28 cellular contexts compared by ENCODE assay signal in the genomic region with DNA sequence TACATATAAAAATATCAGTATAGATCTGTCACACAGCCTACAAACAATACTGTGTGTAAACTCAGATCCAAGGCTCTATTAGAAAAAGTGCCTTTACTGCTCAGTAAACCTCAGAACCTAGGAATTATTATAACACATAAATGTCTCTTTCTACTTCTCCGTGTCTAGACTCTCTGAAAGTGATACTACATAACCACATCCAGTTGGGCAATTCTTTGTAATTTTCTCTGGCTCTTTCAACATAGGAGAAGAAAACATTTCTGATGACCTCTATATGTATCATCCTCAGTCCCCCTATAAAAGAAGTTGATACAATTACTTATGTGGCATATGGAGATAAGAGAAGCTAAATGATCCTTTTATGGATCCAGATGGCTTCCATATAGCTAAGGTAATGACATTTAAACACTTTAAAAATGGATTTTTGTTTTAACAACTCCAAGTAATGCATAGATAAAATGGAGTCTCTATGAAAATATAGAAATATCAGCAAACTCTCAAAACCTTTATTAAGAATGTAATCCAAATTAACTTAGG.
DNase-seq lines count a peak whose midpoint lies in the region; ATAC-seq and TF ChIP-seq lines count a peak whose summit lies in the region.
"Had no signal": no experiment of that assay in that cellular context is flagged by ENCODE, and none has a peak within 500 bp of the region (broad histone marks: within the 10 kb centered on the region; RNA-seq: fewer than 3 reads in every experiment).

No MANE protein-coding gene starts in this region.

- H3K9me3 ChIP-seq in SK-N-SH, result no peaks in the 10 kb centered on the region
- H3K9me3 ChIP-seq: gastroesophageal sphincter, right atrium auricular region, spleen, upper lobe of right lung had no signal

- ATAC-seq in HG02623 (IDR thresholded peaks at IDR 0.05; ENCODE audit: unreplicated experiment), result no peak
- ATAC-seq: gastroesophageal sphincter, left cardiac atrium, upper lobe of right lung had no signal

- 41% methylated on average over 1 of the region's 1 CpG for WGBS in SK-N-SH (ENCODE audit: low lambda C conversion rate)

- in situ Hi-C loops in brain microvascular endothelial cell (cut with HindIII; ENCODE audit: low pct_ligation_motif_present, low sequenced_read_pairs), result no loop called here

- H3K27ac ChIP-seq in SK-N-SH (ENCODE audit: low read depth in 2 of 2, low read length in 1 of 2) (peak overlapping the region; percentile 77 to 83; a peak in 3 of 4 replicates), brain microvascular endothelial cell (no peak overlapping the region)
- H3K27ac ChIP-seq: gastroesophageal sphincter, right atrium auricular region, RWPE1, spleen, upper lobe of right lung had no signal

- no peaks in the 10 kb centered on the region for H4K20me1 ChIP-seq in SK-N-SH (ENCODE audit: insufficient read depth)

- H3K79me2 ChIP-seq in SK-N-SH (ENCODE audit: insufficient read depth), result no peaks in the 10 kb centered on the region
- H3K79me2 ChIP-seq: hepatocyte had no signal

- H3K27me3 ChIP-seq in SK-N-SH (ENCODE audit: insufficient read depth), result no peaks in the 10 kb centered on the region
- H3K27me3 ChIP-seq in brain microvascular endothelial cell (replicated peaks), result no peaks in the 10 kb centered on the region
- H3K27me3 ChIP-seq: gastroesophageal sphincter, right atrium auricular region, spleen, upper lobe of right lung had no signal

- no peak overlapping the region for H3K4me3 ChIP-seq in SK-N-SH (ENCODE audit: low read depth in 2 of 2, low read length in 1 of 2)
- H3K4me3 ChIP-seq in foreskin fibroblast (ENCODE audit: low read depth in 1 of 2, low read length in 2 of 2), result no peak overlapping the region
- H3K4me3 ChIP-seq in brain microvascular endothelial cell (ENCODE audit: low read depth, low read length), result no peak overlapping the region
- H3K4me3 ChIP-seq: gastroesophageal sphincter, hepatocyte, right atrium auricular region, spleen, upper lobe of right lung had no signal

- CTCF ChIA-PET in SK-N-SH (lab: Yijun Ruan, JAX), result interaction anchor here (2.0 kb wide), 1 partner anchor 11 kb away, joined by 4 read pairs; no protein-coding TSS in a partner anchor

- peak; percentile 52 for DNase-seq in Daoy (ENCODE audit: low read depth)
- DNase-seq in HS-5 (ENCODE audit: low read depth), result peak; percentile 46
- DNase-seq in SK-N-SH, result peak; percentile 26
- peak; percentile 3 to 46 for DNase-seq in foreskin fibroblast
- DNase-seq in brain microvascular endothelial cell, result no peak
- no peak for DNase-seq in NCI-H2107 treated with DMSO at 0.1 percent for 48 hours (lab: John Stamatoyannopoulos, UW; ENCODE audit: unreplicated experiment)
- no peak for DNase-seq in activated CD4-positive, alpha-beta T cell treated with anti-CD3 and anti-CD28 coated beads for 1 hour
- DNase-seq: activated CD4-positive, alpha-beta memory T cell treated with anti-CD3 and anti-CD28 coated beads for 36 hours; activated CD4-positive, CD25-positive, alpha-beta regulatory T cell; activated CD8-positive, alpha-beta memory T cell treated with anti-CD3 and anti-CD28 coated beads, Interleukin-2, amount 50 U/mL, for 4 hours; activated naive CD4-positive, alpha-beta T cell treated with anti-CD3 and anti-CD28 coated beads, Interleukin-2, amount 10 ng/mL, durations not matched to agents 7 days and 5 days; amygdala; C1 segment of cervical spinal cord; DND-41; effector CD8-positive, alpha-beta T cell; left cardiac atrium; NCI-H1092; NCI-H1694 treated with DMSO at 0.1 percent for 48 hours; NCI-H2227 treated with DMSO at 0.1 percent for 48 hours; NCI-H748 treated with DMSO at 0.1 percent for 48 hours; spleen; stimulated activated CD4-positive, alpha-beta T cell treated with anti-CD3 and anti-CD28 coated beads, Interleukin-2, amount 100 ng/mL, for 48 hours; upper lobe of right lung had no signal

- TF ChIP-seq RAD21 in SK-N-SH (IDR thresholded peaks at IDR 0.05; ENCODE audit: low read length), result 0 out of 2 replicates have a peak, but pooled peaks have one; percentile 3

- no peaks in the 10 kb centered on the region for H3K9me2 ChIP-seq in SK-N-SH

- H2AFZ ChIP-seq in SK-N-SH (ENCODE audit: low read depth), result no peak overlapping the region
- H2AFZ ChIP-seq: hepatocyte had no signal

- peak in 1 of 2 experiments; percentile 70; a peak in 1 of 4 replicates for TF ChIP-seq EP300 in SK-N-SH (IDR thresholded peaks at IDR 0.05; ENCODE audit: borderline replicate concordance in 1 of 2, low read depth in 1 of 2, low read length in 1 of 2)

- H3F3A ChIP-seq in SK-N-SH (replicated peaks; ENCODE audit: insufficient read depth), result no peaks in the 10 kb centered on the region

- no peak overlapping the region for H3K9ac ChIP-seq in SK-N-SH

- H3K4me2 ChIP-seq in SK-N-SH, result no peak overlapping the region

- POLR2A ChIA-PET in SK-N-SH (lab: Yijun Ruan, JAX), result no interaction called here

- peaks cover 13 to 17% of the 10 kb centered on the region in 2 experiments; a peak in 3 of 4 replicates for H3K4me1 ChIP-seq in SK-N-SH (ENCODE audit: control insufficient read depth in 1 of 2, insufficient read depth in 2 of 2, low read depth in 1 of 2, low read length in 1 of 2)
- H3K4me1 ChIP-seq: gastroesophageal sphincter, spleen, upper lobe of right lung had no signal

- TF ChIP-seq CTCF in SK-N-SH (IDR thresholded peaks at IDR 0.05) (no peak), foreskin fibroblast (IDR thresholded peaks at IDR 0.05; ENCODE audit: low read depth, low read length) (no peak), brain microvascular endothelial cell (IDR thresholded peaks at IDR 0.05; ENCODE audit: low read depth, low read length, missing control alignments) (no peak)

- H3K36me3 ChIP-seq in SK-N-SH (replicated peaks in 1 of 2; ENCODE audit: control insufficient read depth in 1 of 2, insufficient read depth in 2 of 2, low read length in 1 of 2) (no peaks in the 10 kb centered on the region), brain microvascular endothelial cell (replicated peaks) (no peaks in the 10 kb centered on the region)
- H3K36me3 ChIP-seq: gastroesophageal sphincter, right atrium auricular region, spleen, upper lobe of right lung had no signal

TF ChIP-seq in SK-N-SH, 30 proteins besides CTCF, POLR2A, EP300 and RAD21:
- TF ChIP-seq GATA2 (CRISPR knock-in tag; IDR thresholded peaks at IDR 0.05) (peak; percentile 69), MEF2A (IDR thresholded peaks at IDR 0.05; ENCODE audit: borderline replicate concordance, low read depth) (no peak), PBX3 (IDR thresholded peaks at IDR 0.05) (no peak), NFIC (IDR thresholded peaks at IDR 0.05; ENCODE audit: borderline replicate concordance) (no peak), ELF1 (IDR thresholded peaks at IDR 0.05) (no peak), RFX5 (IDR thresholded peaks at IDR 0.05; ENCODE audit: low read length) (no peak), RXRA (IDR thresholded peaks at IDR 0.05; ENCODE audit: borderline replicate concordance, low read depth) (no peak), GABPA (IDR thresholded peaks at IDR 0.05; ENCODE audit: low read depth) (no peak), TAF1 (IDR thresholded peaks at IDR 0.05; ENCODE audit: borderline replicate concordance, low read depth, low read length) (no peak), CHD2 (IDR thresholded peaks at IDR 0.05; ENCODE audit: low read length, partially characterized antibody) (no peak), TCF12 (IDR thresholded peaks at IDR 0.05) (peak; percentile 30; the same call in 1 of the 2 replicates), TEAD4 (IDR thresholded peaks at IDR 0.05; ENCODE audit: borderline replicate concordance, insufficient read depth) (peak; percentile 35; the same call in 1 of the 2 replicates), POLR2AphosphoS5 (IDR thresholded peaks at IDR 0.05; ENCODE audit: low read depth, low read length) (no peak), ZBTB33 (IDR thresholded peaks at IDR 0.05; ENCODE audit: borderline replicate concordance, low read depth) (no peak)
- TF ChIP-seq, protein P1, sequence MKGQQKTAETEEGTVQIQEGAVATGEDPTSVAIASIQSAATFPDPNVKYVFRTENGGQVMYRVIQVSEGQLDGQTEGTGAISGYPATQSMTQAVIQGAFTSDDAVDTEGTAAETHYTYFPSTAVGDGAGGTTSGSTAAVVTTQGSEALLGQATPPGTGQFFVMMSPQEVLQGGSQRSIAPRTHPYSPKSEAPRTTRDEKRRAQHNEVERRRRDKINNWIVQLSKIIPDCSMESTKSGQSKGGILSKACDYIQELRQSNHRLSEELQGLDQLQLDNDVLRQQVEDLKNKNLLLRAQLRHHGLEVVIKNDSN (IDR thresholded peaks at IDR 0.05; ENCODE audit: borderline replicate concordance, low read depth), result no peak

Comparison
In these comparisons a context has a peak if more than half of its experiments do, and no peak if none do; other contexts are left out.
1. DNase-seq: peak in Daoy (single experiment), HS-5 (single experiment), SK-N-SH (single experiment) and foreskin fibroblast (2 of 2); none in brain microvascular endothelial cell (single experiment), NCI-H2107 treated with DMSO at 0.1 percent for 48 hours (single experiment) and activated CD4-positive, alpha-beta T cell treated with anti-CD3 and anti-CD28 coated beads for 1 hour (single experiment).